Comparison of ENCODE assay signal across 17 cellular contexts in genomic region chr7:66771795-66772194, GRCh38. TPM values are rescaled to one million over a fixed set of nuclear protein-coding genes. Genes with fewer than 3 reads are reported as not detected.
DNase-seq lines count a peak whose midpoint lies in the region; ATAC-seq and TF ChIP-seq lines count a peak whose summit lies in the region.
"Had no signal": no experiment of that assay in that cellular context is flagged by ENCODE, and none has a peak within 500 bp of the region (broad histone marks: within the 10 kb centered on the region; RNA-seq: fewer than 3 reads in every experiment).

No MANE protein-coding gene starts in this region.

- intact Hi-C loops in activated B cell treated with CpG ODN at 0.5 μM for 24 hours (cut with micrococcal nuclease) = loop anchor here (5.0 kb wide), 1 partner anchor 34 kb away; no protein-coding TSS in a partner anchor

- no peaks in the 10 kb centered on the region for H3K9me3 Mint-ChIP-seq in activated B cell treated with CpG ODN at 0.5 μM for 24 hours
- H3K9me3 Mint-ChIP-seq: CD4-positive, alpha-beta memory T cell; HFFc6 had no signal

- no peaks in the 10 kb centered on the region for H3K27me3 Mint-ChIP-seq in activated B cell treated with CpG ODN at 0.5 μM for 24 hours
- H3K27me3 Mint-ChIP-seq: CD4-positive, alpha-beta memory T cell had no signal

- H3K27ac Mint-ChIP-seq in activated B cell treated with CpG ODN at 0.5 μM for 24 hours = peak overlapping the region; percentile 14
- H3K27ac Mint-ChIP-seq: HFFc6 had no signal

- peak; percentile 51 for DNase-seq in G401 (ENCODE audit: low spot score)
- DNase-seq in activated B cell treated with CpG ODN at 0.5 μM for 24 hours = no peak
- DNase-seq in ecto neural progenitor cell (ENCODE audit: low spot score) = peak; percentile 47
- DNase-seq in occipital lobe (lab: John Stamatoyannopoulos, UW) = peak; percentile 10
- no peak for DNase-seq in LoVo (ENCODE audit: low spot score)
- no peak for DNase-seq in SK-N-DZ (ENCODE audit: low spot score)
- DNase-seq in glomerular visceral epithelial cell (ENCODE audit: extremely low spot score) = no peak
- DNase-seq: CD4-positive, alpha-beta memory T cell; HFFc6; Kasumi-1; NCI-H1417 treated with DMSO at 0.1 percent for 48 hours; NCI-H2081; NCI-H345; NCI-H526 treated with DMSO at 0.1 percent for 48 hours; OCI-M1; SJCRH30 had no signal

- POLR2A ChIA-PET in activated B cell treated with CpG ODN at 0.5 μM for 24 hours (lab: Charles Lee) = interaction anchor here (0.5 kb wide), 1 partner anchor 33 kb away, joined by 6 read pairs; no protein-coding TSS in a partner anchor

- H3K36me3 Mint-ChIP-seq in activated B cell treated with CpG ODN at 0.5 μM for 24 hours (ENCODE audit: low read depth) = peaks cover 48% of the 10 kb centered on the region

- ATAC-seq in activated B cell treated with CpG ODN at 0.5 μM for 24 hours (ENCODE audit: low read depth) (no peak), GM18873 (IDR thresholded peaks at IDR 0.05; ENCODE audit: low FRiP score, unreplicated experiment) (no peak)

- H3K4me1 Mint-ChIP-seq in activated B cell treated with CpG ODN at 0.5 μM for 24 hours = peaks cover 44% of the 10 kb centered on the region

- H3K4me3 Mint-ChIP-seq in activated B cell treated with CpG ODN at 0.5 μM for 24 hours = no peak overlapping the region
- H3K4me3 Mint-ChIP-seq: CD4-positive, alpha-beta memory T cell; HFFc6 had no signal

- in situ Hi-C loops in G401 (cut with HindIII; ENCODE audit: low sequenced_read_pairs) = no loop called here

- no peak for TF ChIP-seq CTCF in activated B cell treated with CpG ODN at 0.5 μM for 24 hours (IDR thresholded peaks at IDR 0.05)

- CTCF ChIA-PET in activated B cell treated with CpG ODN at 0.5 μM for 24 hours (lab: Charles Lee) = no interaction called here

RNA-seq across cellular contexts. Expression of gene RABGEF1, which starts 31.3 kb away (rescaled TPM):
- total RNA-seq in G401 (2014; rRNA removed; shearing (Covaris generic)) = 21.2 and 23.4 TPM in 2 replicates
- 19.7 and 21.1 TPM in 2 replicates for total RNA-seq in activated B cell treated with CpG ODN at 0.5 μM for 24 hours
- total RNA-seq in occipital lobe = 48.0 TPM
- polyA plus RNA-seq in SK-N-DZ (2014; cell fraction: cytosol; rRNA removed) = 12.6 and 15.3 TPM in 2 replicates
- polyA plus RNA-seq in SK-N-DZ (2014; cell fraction: nucleus; rRNA removed) = 14.3 and 15.2 TPM in 2 replicates

Comparison
In these comparisons a context has a peak if more than half of its experiments do, and no peak if none do; other contexts are left out.
1. DNase-seq: peak in G401 (single experiment), ecto neural progenitor cell (single experiment) and occipital lobe (single experiment); none in activated B cell treated with CpG ODN at 0.5 μM for 24 hours (single experiment), LoVo (single experiment), SK-N-DZ (single experiment) and glomerular visceral epithelial cell (single experiment).